Comparison of ENCODE assay signal across 8 cellular contexts in the genomic region with DNA sequence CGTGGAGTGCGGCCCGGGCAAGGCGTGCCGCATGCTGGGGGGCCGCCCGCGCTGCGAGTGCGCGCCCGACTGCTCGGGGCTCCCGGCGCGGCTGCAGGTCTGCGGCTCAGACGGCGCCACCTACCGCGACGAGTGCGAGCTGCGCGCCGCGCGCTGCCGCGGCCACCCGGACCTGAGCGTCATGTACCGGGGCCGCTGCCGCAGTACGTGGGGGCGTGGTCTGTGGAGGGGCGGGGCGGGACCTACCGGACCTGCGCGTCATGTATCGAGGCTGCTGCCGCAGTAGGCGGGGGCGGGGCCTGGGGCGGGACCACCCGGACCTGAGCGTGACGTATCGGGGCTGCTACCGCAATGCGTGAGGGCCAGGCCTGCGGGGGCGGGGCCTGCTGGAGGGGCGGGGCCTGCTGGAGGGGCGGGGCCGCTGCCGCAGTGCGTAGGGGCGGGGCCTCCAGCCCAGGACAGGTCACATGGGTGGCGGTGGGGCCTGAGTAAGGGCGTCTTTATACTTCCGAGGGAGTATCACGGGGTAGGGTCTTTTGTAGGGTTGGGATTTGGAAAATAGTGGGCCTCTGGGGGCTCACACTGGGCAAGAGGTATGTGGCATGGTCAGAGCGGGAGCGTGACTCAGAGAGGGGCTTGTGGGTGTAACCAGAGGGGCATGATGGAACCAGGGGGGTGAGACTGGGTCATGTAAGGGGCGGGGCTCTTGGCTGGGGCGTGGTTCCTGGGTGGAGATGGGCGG. TPM values are rescaled to one million over a fixed set of nuclear protein-coding genes. Genes with fewer than 3 reads are reported as not detected.
DNase-seq lines count a peak whose midpoint lies in the region; ATAC-seq lines count a peak whose summit lies in the region.

No MANE protein-coding gene starts in this region.

- H3K9me3 Mint-ChIP-seq in CD8-positive, alpha-beta memory T cell = no peaks in the 10 kb centered on the region
- H3K9me3 Mint-ChIP-seq in activated CD4-positive, alpha-beta memory T cell treated with anti-CD3 and anti-CD28 coated beads, Interleukin-2, amount 10 ng/mL, durations not matched to agents 7 days and 5 days = no peaks in the 10 kb centered on the region

- no peaks in the 10 kb centered on the region for H3K9me3 ChIP-seq in CD8-positive, alpha-beta memory T cell (ENCODE audit: low read length)

- H3K27me3 ChIP-seq in CD8-positive, alpha-beta memory T cell (ENCODE audit: insufficient read depth, low read length, poor library complexity, severe bottlenecking) = peaks cover 5% of the 10 kb centered on the region

- H3K4me1 ChIP-seq in CD8-positive, alpha-beta memory T cell (ENCODE audit: insufficient read depth, low read length) = peaks cover 13% of the 10 kb centered on the region

- POLR2A ChIA-PET in CD8-positive, alpha-beta memory T cell (lab: Charles Lee) = interaction anchor here (0.6 to 1.0 kb wide), 3 partner anchors 17 to 60 kb away, joined by 3 to 6 read pairs (median 5); a partner anchor contains a TSS
- POLR2A ChIA-PET in activated CD4-positive, alpha-beta memory T cell treated with anti-CD3 and anti-CD28 coated beads, Interleukin-2, amount 10 ng/mL, durations not matched to agents 7 days and 5 days (lab: Charles Lee) = interaction anchor here (0.8 to 2.8 kb wide), 5 partner anchors 11 to 174 kb away, joined by 3 to 18 read pairs (median 4); a partner anchor contains a TSS

- ATAC-seq in GM19455 (IDR thresholded peaks at IDR 0.05; ENCODE audit: unreplicated experiment) = peak; percentile 69

- peak overlapping the region; percentile 77 for H3K4me3 ChIP-seq in CD8-positive, alpha-beta memory T cell (ENCODE audit: low read length)

- H3K27me3 Mint-ChIP-seq in CD8-positive, alpha-beta memory T cell = peaks cover 2 to 10% of the 10 kb centered on the region in 2 donors
- H3K27me3 Mint-ChIP-seq in activated CD4-positive, alpha-beta memory T cell treated with anti-CD3 and anti-CD28 coated beads, Interleukin-2, amount 10 ng/mL, durations not matched to agents 7 days and 5 days = peaks cover 8% of the 10 kb centered on the region

- H3K36me3 ChIP-seq in CD8-positive, alpha-beta memory T cell (ENCODE audit: insufficient read depth, low read length) = no peaks in the 10 kb centered on the region

- H3K4me1 Mint-ChIP-seq in CD8-positive, alpha-beta memory T cell = peaks cover 0 to 10% (median 3%) of the 10 kb centered on the region in 3 donors
- H3K4me1 Mint-ChIP-seq in activated CD4-positive, alpha-beta memory T cell treated with anti-CD3 and anti-CD28 coated beads, Interleukin-2, amount 10 ng/mL, durations not matched to agents 7 days and 5 days = peaks cover 4% of the 10 kb centered on the region

- peak overlapping the region; percentile 74 for H3K27ac ChIP-seq in CD8-positive, alpha-beta memory T cell (ENCODE audit: low read depth, low read length)

- CTCF ChIA-PET in CD8-positive, alpha-beta memory T cell (lab: Charles Lee) = interaction anchor here (1.1 to 2.7 kb wide), 4 partner anchors 11 to 90 kb away, joined by 3 to 16 read pairs (median 6); a partner anchor contains a TSS
- CTCF ChIA-PET in activated CD4-positive, alpha-beta memory T cell treated with anti-CD3 and anti-CD28 coated beads, Interleukin-2, amount 10 ng/mL, durations not matched to agents 7 days and 5 days (lab: Charles Lee) = interaction anchor here (0.6 kb wide), 1 partner anchor 17 kb away, joined by 6 read pairs; a partner anchor contains a TSS

- no peaks in the 10 kb centered on the region for H3K36me3 Mint-ChIP-seq in CD8-positive, alpha-beta memory T cell
- no peaks in the 10 kb centered on the region for H3K36me3 Mint-ChIP-seq in activated CD4-positive, alpha-beta memory T cell treated with anti-CD3 and anti-CD28 coated beads, Interleukin-2, amount 10 ng/mL, durations not matched to agents 7 days and 5 days (ENCODE audit: low read depth)

- peak; percentile 97 to 100 (median 99) for DNase-seq in CD8-positive, alpha-beta memory T cell
- DNase-seq in HK-2 (ENCODE audit: unreplicated experiment) (peak; percentile 100), NCI-H82 (lab: John Stamatoyannopoulos, UW) (peak; percentile 97), ecto neural progenitor cell (ENCODE audit: low spot score) (peak; percentile 100), medulla oblongata (ENCODE audit: extremely low spot score) (peak; percentile 98)
- peak; percentile 100 for DNase-seq in activated CD4-positive, alpha-beta memory T cell treated with anti-CD3 and anti-CD28 coated beads, Interleukin-2, amount 10 ng/mL, durations not matched to agents 7 days and 5 days
- peak; percentile 99 to 100 (median 100) for DNase-seq in stimulated activated CD4-positive, alpha-beta T cell treated with anti-CD3 and anti-CD28 coated beads, TNF-alpha, amount 100 ng/mL, for 48 hours (ENCODE audit: low read depth in 3 of 3)

- peak overlapping the region; percentile 76 to 100 (median 98) for H3K27ac Mint-ChIP-seq in CD8-positive, alpha-beta memory T cell
- peak overlapping the region; percentile 99 for H3K27ac Mint-ChIP-seq in activated CD4-positive, alpha-beta memory T cell treated with anti-CD3 and anti-CD28 coated beads, Interleukin-2, amount 10 ng/mL, durations not matched to agents 7 days and 5 days

- H3K4me3 Mint-ChIP-seq in CD8-positive, alpha-beta memory T cell = peak overlapping the region; percentile 74 to 92 (median 91)
- peak overlapping the region; percentile 82 for H3K4me3 Mint-ChIP-seq in activated CD4-positive, alpha-beta memory T cell treated with anti-CD3 and anti-CD28 coated beads, Interleukin-2, amount 10 ng/mL, durations not matched to agents 7 days and 5 days

RNA-seq across cellular contexts. Expression of a gene that starts 4.3 kb away (rescaled TPM):
- total RNA-seq in CD8-positive, alpha-beta memory T cell = 1 to 10 TPM; 7.7 to 8.0 TPM
- polyA plus RNA-seq in CD8-positive, alpha-beta memory T cell = 0.81 TPM
- 1 to 10 TPM; 2.5 to 3.0 TPM for total RNA-seq in activated CD4-positive, alpha-beta memory T cell treated with anti-CD3 and anti-CD28 coated beads, Interleukin-2, amount 10 ng/mL, durations not matched to agents 7 days and 5 days

RNA-seq across cellular contexts. Expression of a gene that starts 14.8 kb away (rescaled TPM):
- not detected for total RNA-seq in CD8-positive, alpha-beta memory T cell
- not detected for polyA plus RNA-seq in CD8-positive, alpha-beta memory T cell
- total RNA-seq in activated CD4-positive, alpha-beta memory T cell treated with anti-CD3 and anti-CD28 coated beads, Interleukin-2, amount 10 ng/mL, durations not matched to agents 7 days and 5 days = not detected

RNA-seq across cellular contexts. Expression of a gene that starts 17.4 kb away (rescaled TPM):
- total RNA-seq in CD8-positive, alpha-beta memory T cell = 10 to 100 TPM; 89.6 to 95.5 TPM
- polyA plus RNA-seq in CD8-positive, alpha-beta memory T cell = 100.0 TPM
- total RNA-seq in activated CD4-positive, alpha-beta memory T cell treated with anti-CD3 and anti-CD28 coated beads, Interleukin-2, amount 10 ng/mL, durations not matched to agents 7 days and 5 days = 10 to 100 TPM; 80.6 to 82.2 TPM

RNA-seq across cellular contexts. Expression of a gene that starts 28.3 kb away (rescaled TPM):
- total RNA-seq in CD8-positive, alpha-beta memory T cell = not detected
- polyA plus RNA-seq in CD8-positive, alpha-beta memory T cell = not detected
- total RNA-seq in activated CD4-positive, alpha-beta memory T cell treated with anti-CD3 and anti-CD28 coated beads, Interleukin-2, amount 10 ng/mL, durations not matched to agents 7 days and 5 days = not detected

RNA-seq across cellular contexts. Expression of a gene that starts 40.8 kb away (rescaled TPM):
- total RNA-seq in CD8-positive, alpha-beta memory T cell = under 1 TPM; 0.20 to 0.22 TPM
- polyA plus RNA-seq in CD8-positive, alpha-beta memory T cell = not detected
- total RNA-seq in activated CD4-positive, alpha-beta memory T cell treated with anti-CD3 and anti-CD28 coated beads, Interleukin-2, amount 10 ng/mL, durations not matched to agents 7 days and 5 days = not detected

Comparison
In these comparisons a context has a peak if more than half of its experiments do, and no peak if none do; other contexts are left out.
1. Peak in every context shown above with its lines: DNase-seq, ATAC-seq, H3K4me3 ChIP-seq and H3K27ac ChIP-seq.